Comparison of ENCODE assay signal across 17 cellular contexts in the genomic region with DNA sequence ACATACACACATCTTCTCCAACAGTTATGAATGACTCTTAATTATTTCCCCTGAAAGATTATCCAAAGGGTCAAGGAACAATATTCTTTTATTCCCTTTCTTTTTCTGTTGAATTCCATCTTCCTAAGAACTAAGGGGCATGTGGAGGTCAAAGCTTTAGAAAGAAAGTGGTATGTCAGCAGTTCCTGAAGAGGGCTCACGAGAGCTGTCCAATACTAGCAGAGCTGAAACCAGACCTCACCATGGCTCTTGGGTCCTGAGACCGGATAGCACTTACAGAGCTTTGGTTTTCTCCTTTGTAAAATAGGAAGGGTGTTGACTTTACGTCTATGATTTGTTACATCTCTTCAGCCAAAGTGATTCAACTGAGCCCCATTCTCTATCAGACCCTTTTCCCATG.
DNase-seq lines count a peak whose midpoint lies in the region; ATAC-seq and TF ChIP-seq lines count a peak whose summit lies in the region.
"Had no signal": no experiment of that assay in that cellular context is flagged by ENCODE, and none has a peak within 500 bp of the region (broad histone marks: within the 10 kb centered on the region; RNA-seq: fewer than 3 reads in every experiment).

No MANE protein-coding gene starts in this region.

- intact Hi-C loops in A673 (cut with micrococcal nuclease; ENCODE audit: unreplicated experiment), result loop anchor here (10.0 kb wide), 1 partner anchor 298 kb away; no protein-coding TSS in a partner anchor
- intact Hi-C loops in CD4-positive, alpha-beta memory T cell (cut with micrococcal nuclease), result no loop called here

- TF ChIP-seq CTCF in A673 (conservative IDR thresholded peaks at IDR 0.05; ENCODE audit: low read depth, low read length) (0 out of 2 replicates have a peak, but pooled peaks have one; percentile 24), WTC11 (IDR thresholded peaks at IDR 0.05) (no peak)

- no TSS peak for BruUV-seq in A673 (replicated peaks; lab: Mats Ljungman, UMichigan)

- DNase-seq in A673 (ENCODE audit: low spot score), result peak; percentile 21
- peak; percentile 2 for DNase-seq in HCEC 1CT
- DNase-seq in WTC11 (ENCODE audit: low spot score), result no peak
- DNase-seq in left kidney (ENCODE audit: low read depth, low spot score), result peak; percentile 27
- no peak for DNase-seq in CD4-positive, alpha-beta memory T cell
- no peak for DNase-seq in T-helper 1 cell
- DNase-seq in activated CD4-positive, alpha-beta T cell treated with anti-CD3 and anti-CD28 coated beads, Interleukin-2, amount 50 U/mL, for 4 hours, result no peak
- DNase-seq: activated effector memory CD4-positive, alpha-beta T cell treated with Interleukin-2 at 50 U/mL for 16 hours; esophagus squamous epithelium; H9; NCI-H1930; nucleus accumbens had no signal

- POLR2A ChIA-PET in A673 (lab: Charles Lee; ENCODE audit: low non-redundant PET) (no interaction called here), WTC11 (lab: Charles Lee) (no interaction called here)
- POLR2A ChIA-PET in CD4-positive, alpha-beta memory T cell (lab: Charles Lee; ENCODE audit: partially characterized antibody), result no interaction called here

- H3K27ac ChIP-seq in A673 (ENCODE audit: low read depth, low read length, poor library complexity, severe bottlenecking), result no peak overlapping the region
- H3K27ac ChIP-seq in CD4-positive, alpha-beta memory T cell (ENCODE audit: low read depth, low read length), result no peak overlapping the region
- H3K27ac ChIP-seq: esophagus squamous epithelium, SJSA1, vagina had no signal

- no peak overlapping the region for H3K27ac Mint-ChIP-seq in WTC11
- no peak overlapping the region for H3K27ac Mint-ChIP-seq in CD4-positive, alpha-beta memory T cell
- H3K27ac Mint-ChIP-seq: dendritic cell treated with granulocyte-macrophage colony-stimulating factor and Interleukin-4, amounts not matched to agents 40 ng/mL and 50 ng/mL, for 4 days; H9; stimulated activated memory B cell treated with anti-CD40 and anti-IgM and Interleukin-4, amounts not matched to agents 10 μg/mL and 1 μg/mL and 100 μg/mL, for 72 hours had no signal

- no peaks in the 10 kb centered on the region for H3K36me3 Mint-ChIP-seq in WTC11
- no peaks in the 10 kb centered on the region for H3K36me3 Mint-ChIP-seq in CD4-positive, alpha-beta memory T cell
- H3K36me3 Mint-ChIP-seq: stimulated activated memory B cell treated with anti-CD40 and anti-IgM and Interleukin-4, amounts not matched to agents 10 μg/mL and 1 μg/mL and 100 μg/mL, for 72 hours had no signal

- peaks cover 8% of the 10 kb centered on the region for H3K9me3 Mint-ChIP-seq in WTC11
- no peaks in the 10 kb centered on the region for H3K9me3 Mint-ChIP-seq in CD4-positive, alpha-beta memory T cell
- H3K9me3 Mint-ChIP-seq: dendritic cell treated with granulocyte-macrophage colony-stimulating factor and Interleukin-4, amounts not matched to agents 40 ng/mL and 50 ng/mL, for 4 days; H9; stimulated activated memory B cell treated with anti-CD40 and anti-IgM and Interleukin-4, amounts not matched to agents 10 μg/mL and 1 μg/mL and 100 μg/mL, for 72 hours had no signal

- ATAC-seq in WTC11, result peak; percentile 90
- ATAC-seq in GM21528 (IDR thresholded peaks at IDR 0.05; ENCODE audit: low FRiP score, unreplicated experiment), result no peak
- ATAC-seq: stimulated activated memory B cell treated with anti-CD40 and anti-IgM and Interleukin-4, amounts not matched to agents 10 μg/mL and 1 μg/mL and 100 μg/mL, for 72 hours had no signal

- H3K4me3 Mint-ChIP-seq in WTC11, result no peak overlapping the region
- H3K4me3 Mint-ChIP-seq in CD4-positive, alpha-beta memory T cell, result no peak overlapping the region
- H3K4me3 Mint-ChIP-seq: dendritic cell treated with granulocyte-macrophage colony-stimulating factor and Interleukin-4, amounts not matched to agents 40 ng/mL and 50 ng/mL, for 4 days; H9; stimulated activated memory B cell treated with anti-CD40 and anti-IgM and Interleukin-4, amounts not matched to agents 10 μg/mL and 1 μg/mL and 100 μg/mL, for 72 hours had no signal

- H3K4me1 ChIP-seq in A673 (ENCODE audit: insufficient read depth, low read length, poor library complexity, severe bottlenecking), result peaks cover 5% of the 10 kb centered on the region
- H3K4me1 ChIP-seq in CD4-positive, alpha-beta memory T cell (ENCODE audit: insufficient read depth, low read length), result no peaks in the 10 kb centered on the region
- H3K4me1 ChIP-seq: esophagus squamous epithelium, SJSA1, vagina had no signal

- no peaks in the 10 kb centered on the region for H3K36me3 ChIP-seq in A673 (ENCODE audit: insufficient read depth, low read length, poor library complexity, severe bottlenecking)
- H3K36me3 ChIP-seq in CD4-positive, alpha-beta memory T cell (ENCODE audit: insufficient read depth, low read length), result no peaks in the 10 kb centered on the region
- H3K36me3 ChIP-seq: esophagus squamous epithelium, SJSA1, vagina had no signal

- no peaks in the 10 kb centered on the region for H3K27me3 Mint-ChIP-seq in WTC11 (ENCODE audit: low read depth)
- H3K27me3 Mint-ChIP-seq in CD4-positive, alpha-beta memory T cell, result no peaks in the 10 kb centered on the region
- H3K27me3 Mint-ChIP-seq: dendritic cell treated with granulocyte-macrophage colony-stimulating factor and Interleukin-4, amounts not matched to agents 40 ng/mL and 50 ng/mL, for 4 days; stimulated activated memory B cell treated with anti-CD40 and anti-IgM and Interleukin-4, amounts not matched to agents 10 μg/mL and 1 μg/mL and 100 μg/mL, for 72 hours had no signal

- peaks cover 2% of the 10 kb centered on the region; the same call in 1 of the 2 replicates for H3K4me1 Mint-ChIP-seq in WTC11
- peaks cover 0 to 2% (median 1%) of the 10 kb centered on the region in 4 donors for H3K4me1 Mint-ChIP-seq in CD4-positive, alpha-beta memory T cell

- CTCF ChIA-PET in A673 (lab: Charles Lee) (interaction anchor here (0.5 kb wide), 1 partner anchor 935 kb away, joined by 3 read pairs; no protein-coding TSS in a partner anchor), WTC11 (lab: Charles Lee) (interaction anchor here (0.6 to 1.0 kb wide), 2 partner anchors 10 to 110 kb away, joined by 3 to 4 read pairs; partner anchors contain the start of gene FREM2)
- CTCF ChIA-PET in CD4-positive, alpha-beta memory T cell (lab: Charles Lee; ENCODE audit: partially characterized antibody), result no interaction called here

- no peak overlapping the region for H3K4me3 ChIP-seq in A673 (ENCODE audit: low read depth, low read length, poor library complexity, severe bottlenecking)
- no peak overlapping the region for H3K4me3 ChIP-seq in CD4-positive, alpha-beta memory T cell (ENCODE audit: low read length in 2 of 2)
- H3K4me3 ChIP-seq: esophagus squamous epithelium, SJSA1, vagina had no signal

- H3K27me3 ChIP-seq in A673 (replicated peaks; ENCODE audit: insufficient read depth, low read depth, low read length, poor library complexity), result no peaks in the 10 kb centered on the region
- no peaks in the 10 kb centered on the region for H3K27me3 ChIP-seq in CD4-positive, alpha-beta memory T cell (ENCODE audit: insufficient read depth, low read length)
- H3K27me3 ChIP-seq: esophagus squamous epithelium, SJSA1, vagina had no signal

- no peaks in the 10 kb centered on the region for H3K9me3 ChIP-seq in A673 (ENCODE audit: low read depth, low read length, poor library complexity, severe bottlenecking)
- H3K9me3 ChIP-seq in CD4-positive, alpha-beta memory T cell (ENCODE audit: control insufficient read depth in 1 of 2, low read length in 2 of 2), result no peaks in the 10 kb centered on the region
- H3K9me3 ChIP-seq: esophagus squamous epithelium, SJSA1, vagina had no signal

TF ChIP-seq in WTC11, 78 proteins besides CTCF, POLR2A, EP300 and RAD21 (continues in another document):
- TF ChIP-seq ELF4 (CRISPR knock-in tag; IDR thresholded peaks at IDR 0.05; ENCODE audit: low read depth) (no peak), SOX15 (CRISPR knock-in tag; IDR thresholded peaks at IDR 0.05) (no peak), ATF2 (CRISPR knock-in tag; IDR thresholded peaks at IDR 0.05; ENCODE audit: borderline replicate concordance, low read depth) (no peak), TP53 (CRISPR knock-in tag; IDR thresholded peaks at IDR 0.05) (no peak)

Comparison
In these comparisons a context has a peak if more than half of its experiments do, and no peak if none do; other contexts are left out.
1. DNase-seq: peak in A673 (single experiment), HCEC 1CT (single experiment) and left kidney (single experiment); none in WTC11 (single experiment), CD4-positive, alpha-beta memory T cell (0 of 5), T-helper 1 cell (0 of 5) and activated CD4-positive, alpha-beta T cell treated with anti-CD3 and anti-CD28 coated beads, Interleukin-2, amount 50 U/mL, for 4 hours (0 of 2).